ENCODE assay signal across 8 cellular contexts in the genomic region with DNA sequence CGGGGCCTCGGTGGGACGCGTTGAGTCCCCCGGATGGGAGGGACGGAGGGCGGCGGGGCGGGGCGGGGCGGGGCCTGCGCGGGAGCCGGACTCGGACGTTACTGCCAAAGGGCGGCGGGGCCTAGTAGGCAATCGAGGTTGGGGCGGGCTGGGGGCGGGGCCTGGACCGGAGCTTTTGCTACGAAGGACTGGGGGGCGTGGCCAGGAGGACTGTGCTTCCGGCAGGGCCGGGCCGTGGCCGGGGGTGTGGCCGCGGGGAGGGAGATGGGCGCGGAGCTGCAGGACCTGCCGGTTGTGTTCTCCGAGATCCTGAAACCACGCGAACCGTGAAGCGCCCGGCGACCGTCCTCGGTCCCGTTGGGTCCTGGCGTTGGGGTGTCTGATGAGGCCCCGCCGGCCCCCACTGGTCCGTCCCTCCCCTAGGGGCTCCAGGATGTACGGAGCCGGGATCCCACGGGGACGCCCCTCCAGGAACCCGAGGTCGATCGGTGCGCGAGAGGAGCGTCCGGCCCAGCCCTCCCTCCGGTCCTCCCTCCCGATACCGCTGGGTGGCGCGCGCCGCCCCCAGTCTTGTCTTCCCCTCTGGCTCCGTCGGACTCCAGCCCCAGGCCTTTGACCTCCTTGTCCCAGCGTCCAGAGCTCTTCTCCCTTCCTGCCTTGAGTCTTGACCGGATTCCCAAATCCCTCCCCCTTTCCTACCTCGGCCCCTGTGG. TPM values are rescaled to one million over a fixed set of nuclear protein-coding genes. Genes with fewer than 3 reads are reported as not detected.
DNase-seq lines count a peak whose midpoint lies in the region; TF ChIP-seq lines count a peak whose summit lies in the region.

No MANE protein-coding gene starts in this region.

- H3K36me3 ChIP-seq in H7 (replicated peaks; ENCODE audit: control insufficient read depth, insufficient read depth, low read length) = no peaks in the 10 kb centered on the region

- peaks cover 20% of the 10 kb centered on the region for H3K4me1 Mint-ChIP-seq in neural crest cell

- no peaks in the 10 kb centered on the region for H3K27me3 Mint-ChIP-seq in neural crest cell (ENCODE audit: low read depth)

- H3K27ac ChIP-seq in substantia nigra (ENCODE audit: low read depth, low read length, poor library complexity, severe bottlenecking) = peak overlapping the region; percentile 85

- no peaks in the 10 kb centered on the region for H3K9me3 Mint-ChIP-seq in neural crest cell

- TF ChIP-seq CTCF in foreskin fibroblast (IDR thresholded peaks at IDR 0.05; ENCODE audit: low read depth, low read length) (peak; percentile 67), neural crest cell (conservative IDR thresholded peaks at IDR 0.05) (peak; percentile 83)

- DNase-seq in GF-D8 (lab: John Stamatoyannopoulos, UW) = peak; percentile 88
- peak; percentile 99 for DNase-seq in H7
- peak; percentile 99 for DNase-seq in LoVo (ENCODE audit: low spot score)
- peak; percentile 100 for DNase-seq in RPMI8226
- DNase-seq in activated effector memory CD4-positive, alpha-beta T cell treated with Interleukin-2 at 50 U/mL for 16 hours = peak; percentile 91
- peak; percentile 95 to 99 for DNase-seq in foreskin fibroblast
- peak; percentile 98 for DNase-seq in neural crest cell (ENCODE audit: low read depth, low spot score)
- peak; percentile 79 to 100 (median 97) for DNase-seq in substantia nigra (lab: John Stamatoyannopoulos, UW)

- peaks cover 3% of the 10 kb centered on the region for H3K36me3 Mint-ChIP-seq in neural crest cell (ENCODE audit: low read depth)

- peak overlapping the region; percentile 60 for H3K27ac Mint-ChIP-seq in neural crest cell (ENCODE audit: unreplicated experiment)

- H3K4me3 Mint-ChIP-seq in neural crest cell = peak overlapping the region; percentile 84

- H3K27me3 ChIP-seq in H7 (ENCODE audit: control insufficient read depth, insufficient read depth, low read length) = no peaks in the 10 kb centered on the region

- peak overlapping the region; percentile 72 for H3K4me3 ChIP-seq in H7 (ENCODE audit: insufficient read depth, low read depth, low read length)
- H3K4me3 ChIP-seq in foreskin fibroblast (ENCODE audit: low read depth in 1 of 2, low read length in 2 of 2) = peak overlapping the region; percentile 52 to 76

RNA-seq across cellular contexts. Expression of a gene that starts 0.6 kb away (rescaled TPM):
- total RNA-seq in H7 (2014; rRNA removed; shearing (Covaris generic)) = 8.1 and 8.7 TPM in 2 replicates
- total RNA-seq in neural crest cell = 11.0 and 13.9 TPM in 2 replicates

RNA-seq across cellular contexts. Expression of a gene that starts 9.2 kb away (rescaled TPM):
- 0.07 TPM in 1 of 2 replicates, not detected in the other for total RNA-seq in H7 (2014; rRNA removed; shearing (Covaris generic))
- total RNA-seq in neural crest cell = not detected in 2 replicates

RNA-seq across cellular contexts. Expression of a gene that starts 20.1 kb away (rescaled TPM):
- not detected in 2 replicates for total RNA-seq in H7 (2014; rRNA removed; shearing (Covaris generic))
- total RNA-seq in neural crest cell = not detected in 2 replicates

RNA-seq across cellular contexts. Expression of a gene that starts 23.6 kb away (rescaled TPM):
- 302 and 350 TPM in 2 replicates for total RNA-seq in H7 (2014; rRNA removed; shearing (Covaris generic))
- 182 and 191 TPM in 2 replicates for total RNA-seq in neural crest cell

RNA-seq across cellular contexts. Expression of a gene that starts 44.0 kb away (rescaled TPM):
- total RNA-seq in H7 (2014; rRNA removed; shearing (Covaris generic)) = not detected in 2 replicates
- total RNA-seq in neural crest cell = not detected in 2 replicates

Comparison
In these comparisons a context has a peak if more than half of its experiments do, and no peak if none do; other contexts are left out.
1. Peak in every context shown above with its lines: DNase-seq, H3K4me3 ChIP-seq and H3K27ac ChIP-seq.